7 cellular contexts compared by ENCODE assay signal in the genomic region with DNA sequence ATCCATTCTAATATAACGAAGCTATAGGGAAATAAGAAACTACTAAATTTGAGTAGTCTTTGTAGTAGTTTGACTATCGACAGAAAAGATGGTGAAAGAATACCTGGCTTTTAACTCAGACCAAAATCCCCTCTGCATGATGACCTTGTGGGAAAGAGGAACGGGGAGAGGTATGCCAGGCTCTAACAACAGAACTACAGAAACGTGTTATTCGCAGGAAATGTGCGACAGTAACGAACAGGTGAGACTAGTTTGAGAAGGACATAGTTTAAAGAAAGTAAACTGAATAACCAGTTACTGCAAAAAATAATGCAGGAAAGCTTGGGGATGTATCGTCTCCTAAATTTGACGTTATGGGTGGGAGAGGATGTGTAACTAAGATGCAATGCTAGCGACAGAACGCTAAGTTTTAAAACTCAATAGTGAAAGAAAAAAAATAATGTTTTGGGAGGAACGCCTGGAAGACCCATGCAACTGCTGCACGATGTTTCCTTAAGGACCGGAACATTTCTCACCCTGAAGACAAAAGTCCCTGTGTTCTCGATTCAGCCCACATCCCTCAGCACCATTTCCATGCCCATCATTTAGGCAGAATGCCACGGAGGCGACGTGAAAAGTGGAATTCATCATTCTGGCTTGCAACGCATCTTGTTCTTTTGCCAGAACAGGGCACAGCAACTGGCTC. TPM values are rescaled to one million over a fixed set of nuclear protein-coding genes. Genes with fewer than 3 reads are reported as not detected.
DNase-seq lines count a peak whose midpoint lies in the region; ATAC-seq and TF ChIP-seq lines count a peak whose summit lies in the region.

No MANE protein-coding gene starts in this region.

- H3K4me1 ChIP-seq in GM23248 (ENCODE audit: insufficient read depth) (peaks cover 30% of the 10 kb centered on the region), RWPE2 (ENCODE audit: insufficient read depth, poor library complexity, severe bottlenecking) (peaks cover 7% of the 10 kb centered on the region), fibroblast of lung (ENCODE audit: control insufficient read depth, extremely low read depth, insufficient read depth, low read length) (no peaks in the 10 kb centered on the region), prostate gland (replicated peaks) (no peaks in the 10 kb centered on the region)

- H3K4me2 ChIP-seq in GM23248 (ENCODE audit: unreplicated experiment) (peak overlapping the region; percentile 83), fibroblast of lung (ENCODE audit: extremely low read depth, insufficient read depth, low read length) (peak overlapping the region; percentile 97)

- H3K79me2 ChIP-seq in GM23248 (ENCODE audit: insufficient read depth) (peaks cover 29% of the 10 kb centered on the region), fibroblast of lung (ENCODE audit: control insufficient read depth, insufficient read depth, low read length) (peaks cover 26% of the 10 kb centered on the region)

- H3K27ac ChIP-seq in GM23248 (peak overlapping the region; percentile 100), RWPE2 (ENCODE audit: poor library complexity, severe bottlenecking) (peak overlapping the region; percentile 74), fibroblast of lung (ENCODE audit: insufficient read depth, low read length) (peak overlapping the region; percentile 87), prostate gland (peak overlapping the region; percentile 100)

- H3F3A ChIP-seq in GM23248 (ENCODE audit: insufficient read depth), result peaks cover 11% of the 10 kb centered on the region; the same call in 1 of the 2 replicates

- H2AFZ ChIP-seq in GM23248 (peak overlapping the region; percentile 86), fibroblast of lung (ENCODE audit: low read length) (peak overlapping the region; percentile 99)

- peak overlapping the region; percentile 88 for H3K9ac ChIP-seq in GM23248
- peak overlapping the region; percentile 72 for H3K9ac ChIP-seq in fibroblast of lung (ENCODE audit: insufficient read depth, low read length)

- TF ChIP-seq POLR2A in prostate gland (IDR thresholded peaks at IDR 0.05), result no peak

- H3K4me3 ChIP-seq in GM23248 (peak overlapping the region; percentile 84), RWPE2 (ENCODE audit: severe bottlenecking) (peak overlapping the region; percentile 73), fibroblast of lung (replicated peaks in 1 of 4; ENCODE audit: control extremely low read depth in 1 of 4, insufficient read depth in 1 of 4, low read depth in 3 of 4, low read length in 4 of 4) (peak overlapping the region; percentile 67 to 95 (median 84)), prostate gland (peak overlapping the region; percentile 77 to 80)

- DNase-seq in GM23248 (no peak), RWPE2 (ENCODE audit: low spot score) (no peak), fibroblast of lung (ENCODE audit: low read depth in 2 of 2) (no peak), prostate gland (ENCODE audit: low spot score) (no peak), activated gamma-delta T cell (lab: John Stamatoyannopoulos, UW) (no peak), HPDE6-E6E7 (ENCODE audit: extremely low spot score) (no peak), NCI-H510A (lab: John Stamatoyannopoulos, UW) (no peak)

- in situ Hi-C loops in GM23248 (cut with MboI), result no loop called here

- intact Hi-C loops in prostate gland (cut with DNase I), result loop anchor here (5.0 kb wide), 3 partner anchors 65 to 320 kb away; partner anchors contain the start of gene MBNL2

- no peaks in the 10 kb centered on the region for H3K9me3 ChIP-seq in GM23248 (ENCODE audit: low read depth)
- H3K9me3 ChIP-seq in RWPE2 (ENCODE audit: severe bottlenecking), result no peaks in the 10 kb centered on the region
- H3K9me3 ChIP-seq in fibroblast of lung (ENCODE audit: control insufficient read depth, insufficient read depth, low read depth, low read length), result no peaks in the 10 kb centered on the region
- no peaks in the 10 kb centered on the region for H3K9me3 ChIP-seq in prostate gland

- WGBS in GM23248 (ENCODE audit: low coverage in 1 of 2, low lambda C conversion rate in 2 of 2, missing lambda C conversion rate in 2 of 2), 2 experiments, result 12 to 14% methylated on average over 19 of the region's 19 CpGs
- 8% methylated on average over 19 of the region's 19 CpGs for WGBS in prostate gland

- H3K36me3 ChIP-seq in GM23248 (ENCODE audit: low read depth) (no peaks in the 10 kb centered on the region), RWPE2 (ENCODE audit: low read depth) (no peaks in the 10 kb centered on the region), fibroblast of lung (ENCODE audit: control insufficient read depth, insufficient read depth, low read length) (no peaks in the 10 kb centered on the region), prostate gland (no peaks in the 10 kb centered on the region)

- H3K27me3 ChIP-seq in GM23248 (replicated peaks; ENCODE audit: insufficient read depth) (no peaks in the 10 kb centered on the region), RWPE2 (ENCODE audit: insufficient read depth, poor library complexity, severe bottlenecking) (no peaks in the 10 kb centered on the region), fibroblast of lung (ENCODE audit: control insufficient read depth, insufficient read depth, low read length) (no peaks in the 10 kb centered on the region), prostate gland (replicated peaks; ENCODE audit: insufficient read depth) (no peaks in the 10 kb centered on the region)

- TF ChIP-seq CTCF in RWPE2 (IDR thresholded peaks at IDR 0.05; ENCODE audit: poor library complexity, severe bottlenecking) (no peak), fibroblast of lung (conservative IDR thresholded peaks at IDR 0.05 in 1 of 2, IDR thresholded peaks at IDR 0.05 in 1 of 2; ENCODE audit: low read depth in 1 of 2, low read length in 2 of 2) (no peak), prostate gland (IDR thresholded peaks at IDR 0.05) (no peak)

- no peaks in the 10 kb centered on the region for H3K9me2 ChIP-seq in GM23248 (ENCODE audit: insufficient read depth)

- no peak; the same call in 2 of the 3 replicates for ATAC-seq in RWPE2 (ENCODE audit: low read depth)

- no peaks in the 10 kb centered on the region for H4K20me1 ChIP-seq in GM23248 (ENCODE audit: insufficient read depth)
- no peaks in the 10 kb centered on the region for H4K20me1 ChIP-seq in fibroblast of lung (ENCODE audit: control insufficient read depth, extremely low read depth, insufficient read depth, low read length)

RNA-seq across cellular contexts. Expression of gene RAP2A, which starts 1.6 kb away (rescaled TPM):
- total RNA-seq in GM23248 (2014; rRNA removed; shearing (Covaris generic)), result 22.3 and 23.9 TPM in 2 replicates
- 3.4 and 3.8 TPM in 2 replicates for polyA plus RNA-seq in GM23248 (2016; fragmentation: Nextera tagmentation; extraction: Ambion mirVana)
- 29.8 and 35.0 TPM in 2 replicates for total RNA-seq in fibroblast of lung
- 14.8 and 31.4 TPM in 2 replicates for polyA plus RNA-seq in fibroblast of lung
- polyA plus RNA-seq in fibroblast of lung (2012), result 15.6 and 28.8 TPM in 2 replicates
- 25.7 and 41.0 TPM in 2 replicates for polyA minus RNA-seq in fibroblast of lung (ENCODE audit: low replicate concordance)
- 10 to 100 TPM in 1 of 2 donors, 1 to 10 TPM in 1; 7.5 to 11.6 TPM for total RNA-seq in prostate gland
